ENCODE assay signal across 2 cellular contexts in the genomic region with DNA sequence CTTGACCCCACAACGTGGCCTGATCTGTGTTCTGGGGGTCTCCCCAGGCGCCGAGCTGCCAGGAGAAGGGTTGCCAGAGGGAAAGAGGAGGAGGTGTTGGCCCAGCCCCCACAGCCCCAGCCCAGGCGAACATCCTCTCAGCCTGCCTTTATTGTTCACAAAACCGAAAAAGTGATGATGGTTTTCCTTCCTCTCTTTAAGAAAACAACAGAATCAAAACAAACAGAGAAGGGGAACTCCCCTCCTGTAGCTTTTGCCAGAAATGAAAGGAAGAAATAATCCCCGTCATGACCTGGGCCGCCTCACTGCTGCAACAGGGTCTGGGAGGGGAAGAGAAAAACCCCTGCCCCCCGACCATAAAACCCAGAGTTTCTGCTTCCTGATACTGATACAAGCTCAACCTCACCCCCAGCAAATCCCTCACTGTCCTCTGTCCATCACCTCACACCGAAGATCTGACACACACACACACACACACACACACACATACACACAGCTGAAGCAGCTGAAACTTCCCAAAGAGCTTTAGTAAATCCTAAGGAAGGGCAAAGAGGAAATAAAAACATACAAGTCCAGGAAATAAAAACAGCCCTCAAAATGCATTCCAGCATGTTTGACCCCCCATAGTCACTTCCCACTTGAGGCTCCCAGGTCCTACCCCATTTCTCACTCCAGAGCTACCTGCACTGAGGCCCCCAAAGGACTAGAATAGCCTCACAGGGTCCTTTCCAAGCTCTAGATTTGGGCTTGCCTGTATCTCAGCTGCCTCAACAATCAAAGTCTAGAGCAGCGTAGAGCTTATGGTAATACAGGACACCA.
A peak's percentile ranks its signal among the peaks of the same experiment; 100 is the strongest.
TF ChIP-seq lines count a peak whose summit lies in the region.

No MANE protein-coding gene starts in this region.

TF ChIP-seq in A549, 52 proteins besides CTCF, POLR2A, EP300 and RAD21 (continued from another document):
- TF ChIP-seq FOSB (CRISPR knock-in tag; IDR thresholded peaks at IDR 0.05) (no peak), ZC3H11A (IDR thresholded peaks at IDR 0.05) (no peak), REST (IDR thresholded peaks at IDR 0.05) (no peak), ZSCAN20 (CRISPR knock-in tag; IDR thresholded peaks at IDR 0.05) (no peak), JUNB (IDR thresholded peaks at IDR 0.05) (no peak), HEYL (CRISPR knock-in tag; IDR thresholded peaks at IDR 0.05) (no peak)

TF ChIP-seq in HepG2, 621 proteins besides CTCF, POLR2A, EP300 and RAD21 (continued from another document):
- TF ChIP-seq ZNF687 (CRISPR knock-in tag; IDR thresholded peaks at IDR 0.05) (peak; percentile 35; the same call in 1 of the 2 replicates), GPN1 (CRISPR knock-in tag; IDR thresholded peaks at IDR 0.05; ENCODE audit: borderline replicate concordance) (no peak), HMG20A (CRISPR knock-in tag; IDR thresholded peaks at IDR 0.05; ENCODE audit: borderline replicate concordance) (no peak), ZNF296 (CRISPR knock-in tag; conservative IDR thresholded peaks at IDR 0.05) (no peak), ZNF101 (CRISPR knock-in tag; IDR thresholded peaks at IDR 0.05; ENCODE audit: borderline replicate concordance, low read depth) (no peak), ZNF546 (CRISPR knock-in tag; conservative IDR thresholded peaks at IDR 0.05) (no peak), CREB1 (IDR thresholded peaks at IDR 0.05) (no peak), CREB1 (CRISPR knock-in tag; IDR thresholded peaks at IDR 0.05) (no peak), LCORL (IDR thresholded peaks at IDR 0.05) (no peak), LCORL (CRISPR knock-in tag; IDR thresholded peaks at IDR 0.05) (no peak), ZNF501 (CRISPR knock-in tag; IDR thresholded peaks at IDR 0.05) (0 out of 2 replicates have a peak, but pooled peaks have one; percentile 3), ZNF724P (CRISPR knock-in tag; IDR thresholded peaks at IDR 0.05; ENCODE audit: borderline replicate concordance) (no peak), SOX6 (IDR thresholded peaks at IDR 0.05) (no peak), SOX6 (CRISPR knock-in tag; IDR thresholded peaks at IDR 0.05) (0 out of 2 replicates have a peak, but pooled peaks have one; percentile 8), SCMH1 (CRISPR knock-in tag; IDR thresholded peaks at IDR 0.05; ENCODE audit: borderline replicate concordance) (no peak), ZHX1 (CRISPR knock-in tag; IDR thresholded peaks at IDR 0.05; ENCODE audit: low read depth) (no peak), FOSL1 (CRISPR knock-in tag; IDR thresholded peaks at IDR 0.05; ENCODE audit: borderline replicate concordance) (no peak), ZNF556 (CRISPR knock-in tag; IDR thresholded peaks at IDR 0.05; ENCODE audit: borderline replicate concordance) (no peak), NAIF1 (CRISPR knock-in tag; IDR thresholded peaks at IDR 0.05; ENCODE audit: borderline replicate concordance) (no peak), ZNF75D (CRISPR knock-in tag; IDR thresholded peaks at IDR 0.05; ENCODE audit: borderline replicate concordance) (no peak), ZNF572 (CRISPR knock-in tag; IDR thresholded peaks at IDR 0.05) (no peak)
- TF ChIP-seq, protein P1, sequence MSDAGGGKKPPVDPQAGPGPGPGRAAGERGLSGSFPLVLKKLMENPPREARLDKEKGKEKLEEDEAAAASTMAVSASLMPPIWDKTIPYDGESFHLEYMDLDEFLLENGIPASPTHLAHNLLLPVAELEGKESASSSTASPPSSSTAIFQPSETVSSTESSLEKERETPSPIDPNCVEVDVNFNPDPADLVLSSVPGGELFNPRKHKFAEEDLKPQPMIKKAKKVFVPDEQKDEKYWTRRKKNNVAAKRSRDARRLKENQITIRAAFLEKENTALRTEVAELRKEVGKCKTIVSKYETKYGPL (CRISPR knock-in tag; IDR thresholded peaks at IDR 0.05): no peak
- TF ChIP-seq, protein P2, sequence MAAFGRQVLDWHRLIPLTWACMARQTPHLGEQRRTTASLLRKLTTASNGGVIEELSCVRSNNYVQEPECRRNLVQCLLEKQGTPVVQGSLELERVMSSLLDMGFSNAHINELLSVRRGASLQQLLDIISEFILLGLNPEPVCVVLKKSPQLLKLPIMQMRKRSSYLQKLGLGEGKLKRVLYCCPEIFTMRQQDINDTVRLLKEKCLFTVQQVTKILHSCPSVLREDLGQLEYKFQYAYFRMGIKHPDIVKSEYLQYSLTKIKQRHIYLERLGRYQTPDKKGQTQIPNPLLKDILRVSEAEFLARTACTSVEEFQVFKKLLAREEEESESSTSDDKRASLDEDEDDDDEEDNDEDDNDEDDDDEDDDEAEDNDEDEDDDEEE (CRISPR knock-in tag; IDR thresholded peaks at IDR 0.05): no peak
- TF ChIP-seq, protein P3, sequence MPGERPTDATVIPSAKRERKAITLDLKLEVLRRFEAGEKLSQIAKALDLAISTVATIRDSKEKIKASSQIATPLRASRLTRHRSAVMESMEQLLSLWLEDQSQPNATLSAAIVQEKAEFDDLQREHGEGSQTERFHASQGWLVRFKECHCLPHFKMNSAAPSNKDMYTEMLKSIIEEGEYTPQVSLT (CRISPR knock-in tag; IDR thresholded peaks at IDR 0.05; ENCODE audit: borderline replicate concordance, low read depth): no peak
